ENCODE assay signal across 15 cellular contexts in the genomic region with DNA sequence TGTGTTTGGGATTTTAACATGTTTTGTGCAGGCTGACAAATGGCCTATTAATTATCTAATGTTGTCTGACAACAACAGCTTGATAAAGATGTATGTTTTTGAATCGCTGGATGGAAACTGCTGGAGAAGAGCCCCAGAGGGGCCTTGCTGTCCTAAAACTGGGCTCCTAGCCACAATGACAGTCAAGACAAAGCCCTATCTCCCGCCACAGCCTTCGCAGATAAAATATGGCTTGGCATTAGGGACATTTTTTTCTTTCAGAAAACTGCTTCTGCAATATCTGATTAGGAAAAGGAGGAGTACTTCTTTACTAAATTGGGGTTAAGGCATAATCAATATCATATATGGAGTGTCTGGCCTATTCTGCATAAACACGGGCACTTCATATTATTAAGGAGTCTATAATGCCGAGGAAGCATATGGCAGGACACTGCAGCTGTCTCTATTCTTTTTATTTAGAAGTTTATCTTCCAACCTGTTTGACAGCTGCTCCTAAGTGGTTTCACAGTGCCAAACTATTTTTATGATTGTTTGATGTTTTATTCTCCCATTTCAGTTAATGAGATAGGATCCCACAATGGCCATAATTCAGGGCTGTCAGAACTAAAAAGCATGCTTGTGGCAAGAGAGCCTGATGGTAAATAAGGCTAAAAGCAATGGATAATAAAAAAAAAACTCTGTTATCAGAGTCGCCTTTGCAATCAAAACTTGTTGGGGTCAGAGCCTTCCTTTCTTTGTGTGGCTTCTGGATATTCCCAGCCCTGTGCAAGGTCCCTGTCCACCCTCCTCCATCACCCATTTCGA.
A peak's percentile ranks its signal among the peaks of the same experiment; 100 is the strongest.
DNase-seq lines count a peak whose midpoint lies in the region; ATAC-seq, FAIRE-seq and TF ChIP-seq lines count a peak whose summit lies in the region.
"Had no signal": no experiment of that assay in that cellular context is flagged by ENCODE, and none has a peak within 500 bp of the region (broad histone marks: within the 10 kb centered on the region; RNA-seq: fewer than 3 reads in every experiment).

No MANE protein-coding gene starts in this region.

- H3K4me3 ChIP-seq in heart left ventricle = no peak overlapping the region
- no peak overlapping the region for H3K4me3 ChIP-seq in right cardiac atrium (ENCODE audit: low read length)
- H3K4me3 ChIP-seq in small intestine (ENCODE audit: low read depth in 1 of 2, low read length in 2 of 2) = no peak overlapping the region
- H3K4me3 ChIP-seq in thyroid gland (replicated peaks in 1 of 3) = no peak overlapping the region
- H3K4me3 ChIP-seq: spleen had no signal

- 45 to 55% (median 52%) methylated on average over 7 of the region's 7 CpGs for whole genome bisulfite sequencing in heart left ventricle, 4 donors
- WGBS in right cardiac atrium = 30% methylated on average over 7 of the region's 7 CpGs
- 46 to 58% (median 53%) methylated on average over 7 of the region's 7 CpGs for WGBS in small intestine, 3 donors
- WGBS in thyroid gland, 2 donors = 82 to 88% methylated on average over 7 of the region's 7 CpGs

- intact Hi-C loops in heart left ventricle (cut with DNase I) (no loop called here), right cardiac atrium (cut with DNase I) (loop anchor here in 1 of 4 donors (10.0 kb wide), 1 partner anchor 211 kb away; a partner anchor contains a TSS), thyroid gland (cut with DNase I) (no loop called here)

- H3K27ac ChIP-seq in heart left ventricle = peak overlapping the region in 9 of 12 donors; percentile 7 to 54 (median 36)
- H3K27ac ChIP-seq in right cardiac atrium (ENCODE audit: low read length) = no peak overlapping the region
- H3K27ac ChIP-seq in small intestine (ENCODE audit: low read depth in 1 of 2, low read length in 1 of 2) = no peak overlapping the region
- H3K27ac ChIP-seq in thyroid gland = no peak overlapping the region
- H3K27ac ChIP-seq: spleen had no signal

- H3K4me1 ChIP-seq in heart left ventricle = peaks cover 0 to 31% (median 8%) of the 10 kb centered on the region in 12 donors
- H3K4me1 ChIP-seq in right cardiac atrium (ENCODE audit: control insufficient read depth, insufficient read depth, low read length) = peaks cover 2% of the 10 kb centered on the region
- no peaks in the 10 kb centered on the region for H3K4me1 ChIP-seq in small intestine (ENCODE audit: control insufficient read depth in 2 of 2, insufficient read depth in 1 of 2, low read depth in 1 of 2, low read length in 1 of 2)
- H3K4me1 ChIP-seq in thyroid gland = no peaks in the 10 kb centered on the region
- H3K4me1 ChIP-seq: spleen had no signal

- TF ChIP-seq CTCF in heart left ventricle (IDR thresholded peaks at IDR 0.05) = no peak
- no peak for TF ChIP-seq CTCF in thyroid gland (IDR thresholded peaks at IDR 0.05)

- no peak for TF ChIP-seq POLR2A in heart left ventricle (IDR thresholded peaks at IDR 0.05)
- TF ChIP-seq POLR2A in thyroid gland (IDR thresholded peaks at IDR 0.05) = no peak

- DNase-seq in heart left ventricle = no peak
- no peak for DNase-seq in right cardiac atrium
- DNase-seq in NCI-H2107 treated with DMSO at 0.1 percent for 48 hours (lab: John Stamatoyannopoulos, UW; ENCODE audit: unreplicated experiment) = peak; percentile 99
- peak; percentile 26 for DNase-seq in SW480 (ENCODE audit: low spot score)
- peak; percentile 17 for DNase-seq in small intestine
- DNase-seq in GOT3 (lab: John Stamatoyannopoulos, UW) = no peak
- no peak for DNase-seq in thyroid gland
- DNase-seq: ACHN; activated CD8-positive, alpha-beta T cell treated with anti-CD3 and anti-CD28 coated beads, Interleukin-2, amount 10 ng/mL, durations not matched to agents 7 days and 5 days; activated naive CD4-positive, alpha-beta T cell; effector CD4-positive, alpha-beta T cell; spleen had no signal

- H3K27me3 ChIP-seq in heart left ventricle (no peaks in the 10 kb centered on the region), right cardiac atrium (ENCODE audit: control insufficient read depth, insufficient read depth) (no peaks in the 10 kb centered on the region), small intestine (ENCODE audit: control insufficient read depth in 2 of 2, insufficient read depth in 2 of 2, low read length in 2 of 2) (no peaks in the 10 kb centered on the region), thyroid gland (no peaks in the 10 kb centered on the region)
- H3K27me3 ChIP-seq: spleen had no signal

- H3K36me3 ChIP-seq in heart left ventricle = no peaks in the 10 kb centered on the region
- no peaks in the 10 kb centered on the region for H3K36me3 ChIP-seq in small intestine (ENCODE audit: control insufficient read depth in 2 of 2, insufficient read depth in 2 of 2, low read length in 2 of 2)
- no peaks in the 10 kb centered on the region for H3K36me3 ChIP-seq in thyroid gland
- H3K36me3 ChIP-seq: spleen had no signal

- ATAC-seq in heart left ventricle (no peak), right cardiac atrium (no peak)
- ATAC-seq in activated CD4-positive, CD25-positive, alpha-beta regulatory T cell treated with anti-CD3 and anti-CD28 coated beads, Interleukin-2, amount 50 U/mL, for 24 hours = no peak
- ATAC-seq: activated CD8-positive, alpha-beta T cell treated with anti-CD3 and anti-CD28 coated beads, Interleukin-2, amount 10 ng/mL, durations not matched to agents 7 days and 5 days; HepG2 had no signal

- no peak for FAIRE-seq in small intestine (lab: Jason Lieb, UNC)
- FAIRE-seq: D721Med, HepG2 had no signal

- no peaks in the 10 kb centered on the region for H3K9me3 ChIP-seq in heart left ventricle
- no peaks in the 10 kb centered on the region for H3K9me3 ChIP-seq in right cardiac atrium (ENCODE audit: control insufficient read depth, low read length)
- H3K9me3 ChIP-seq in small intestine (ENCODE audit: control insufficient read depth, low read depth) = no peaks in the 10 kb centered on the region
- H3K9me3 ChIP-seq in thyroid gland = no peaks in the 10 kb centered on the region
- H3K9me3 ChIP-seq: spleen had no signal

Comparison
In these comparisons a context has a peak if more than half of its experiments do, and no peak if none do; other contexts are left out.
1. H3K27ac ChIP-seq: peak in heart left ventricle (9 of 12); none in right cardiac atrium (single experiment), small intestine (0 of 2) and thyroid gland (0 of 3).
2. DNase-seq: peak in NCI-H2107 treated with DMSO at 0.1 percent for 48 hours (single experiment), SW480 (single experiment) and small intestine (single experiment); none in heart left ventricle (0 of 5), right cardiac atrium (0 of 3), GOT3 (single experiment) and thyroid gland (0 of 2).